In the genomic region with DNA sequence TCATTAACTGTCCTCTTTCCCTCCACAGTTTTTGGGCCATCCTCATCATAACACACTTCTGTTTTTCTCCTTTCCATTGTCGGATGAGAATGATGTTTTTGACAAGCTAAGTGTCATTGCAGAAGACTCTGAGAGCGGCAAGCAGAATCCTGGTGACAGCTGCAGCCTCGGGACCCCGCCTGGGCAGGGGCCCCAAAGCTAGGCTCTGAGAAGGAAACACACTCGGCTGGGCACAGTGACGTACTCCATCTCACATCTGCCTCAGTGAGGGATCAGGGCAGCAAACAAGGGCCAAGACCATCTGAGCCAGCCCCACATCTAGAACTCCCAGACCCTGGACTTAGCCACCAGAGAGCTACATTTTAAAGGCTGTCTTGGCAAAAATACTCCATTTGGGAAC, we compare ENCODE assay signal across 19 cellular contexts. TPM values are rescaled to one million over a fixed set of nuclear protein-coding genes. Genes with fewer than 3 reads are reported as not detected.
DNase-seq lines count a peak whose midpoint lies in the region; FAIRE-seq and TF ChIP-seq lines count a peak whose summit lies in the region.
"Had no signal": no experiment of that assay in that cellular context is flagged by ENCODE, and none has a peak within 500 bp of the region (broad histone marks: within the 10 kb centered on the region; RNA-seq: fewer than 3 reads in every experiment).

No MANE protein-coding gene starts in this region.

- H3K4ac ChIP-seq in H1 (replicated peaks; ENCODE audit: insufficient read length, low read depth, low read length): no peak overlapping the region

- H3K18ac ChIP-seq in H1 (ENCODE audit: extremely low read depth, low read length): no peak overlapping the region

- H3K27me3 Mint-ChIP-seq in activated naive CD4-positive, alpha-beta T cell treated with anti-CD3 and anti-CD28 coated beads, Interleukin-2, amount 50 U/mL, for 24 hours: no peaks in the 10 kb centered on the region
- no peaks in the 10 kb centered on the region for H3K27me3 Mint-ChIP-seq in activated naive CD4-positive, alpha-beta T cell treated with anti-CD3 and anti-CD28 coated beads, Interleukin-2, amount 10 ng/mL, durations not matched to agents 7 days and 5 days
- peaks cover 6% of the 10 kb centered on the region for H3K27me3 Mint-ChIP-seq in endothelial cell (ENCODE audit: unreplicated experiment)

- no peak overlapping the region for H3K4me3 Mint-ChIP-seq in activated naive CD4-positive, alpha-beta T cell treated with anti-CD3 and anti-CD28 coated beads, Interleukin-2, amount 50 U/mL, for 24 hours
- H3K4me3 Mint-ChIP-seq in activated naive CD4-positive, alpha-beta T cell treated with anti-CD3 and anti-CD28 coated beads, Interleukin-2, amount 10 ng/mL, durations not matched to agents 7 days and 5 days: no peak overlapping the region
- H3K4me3 Mint-ChIP-seq in endothelial cell (ENCODE audit: unreplicated experiment): no peak overlapping the region

- H3K4me3 ChIP-seq in OCI-LY3 (ENCODE audit: low read length) (no peak overlapping the region), H1 (ENCODE audit: extremely low read depth in 1 of 4, insufficient read depth in 2 of 4, low read depth in 3 of 4, low read length in 4 of 4) (no peak overlapping the region)
- H3K4me3 ChIP-seq: SK-N-MC had no signal

- no peak overlapping the region for H3K14ac ChIP-seq in H1 (ENCODE audit: insufficient read length)

- TF ChIP-seq CTCF in OCI-LY3 (IDR thresholded peaks at IDR 0.05; ENCODE audit: low read depth, low read length) (no peak), H1 (IDR thresholded peaks at IDR 0.05; ENCODE audit: control extremely low read depth in 1 of 3, insufficient read depth in 1 of 3, low read depth in 1 of 3, low read length in 3 of 3) (no peak), endothelial cell (IDR thresholded peaks at IDR 0.05; ENCODE audit: unreplicated experiment) (no peak)

- no peak overlapping the region for H2AK5ac ChIP-seq in H1 (ENCODE audit: low read depth, low read length)

- H2AFZ ChIP-seq in OCI-LY3 (ENCODE audit: low read depth, low read length) (no peak overlapping the region), H1 (ENCODE audit: low read length) (no peak overlapping the region)

- POLR2A ChIA-PET in H1 (lab: Charles Lee; ENCODE audit: partially characterized antibody): no interaction called here

- H3K79me1 ChIP-seq in H1 (ENCODE audit: low read depth, low read length): no peaks in the 10 kb centered on the region

- no peak overlapping the region for H2BK5ac ChIP-seq in H1 (ENCODE audit: low read depth, low read length)

- H3K27me3 ChIP-seq in OCI-LY3 (ENCODE audit: low read depth, low read length) (no peaks in the 10 kb centered on the region), H1 (replicated peaks in 1 of 4; ENCODE audit: control insufficient read depth in 3 of 4, extremely low read depth in 1 of 4, insufficient read depth in 3 of 4, low read length in 3 of 4) (no peaks in the 10 kb centered on the region)
- H3K27me3 ChIP-seq: BE2C had no signal

- no peaks in the 10 kb centered on the region for H3K9me3 Mint-ChIP-seq in activated naive CD4-positive, alpha-beta T cell treated with anti-CD3 and anti-CD28 coated beads, Interleukin-2, amount 50 U/mL, for 24 hours
- peaks cover 2% of the 10 kb centered on the region for H3K9me3 Mint-ChIP-seq in activated naive CD4-positive, alpha-beta T cell treated with anti-CD3 and anti-CD28 coated beads, Interleukin-2, amount 10 ng/mL, durations not matched to agents 7 days and 5 days
- H3K9me3 Mint-ChIP-seq in endothelial cell (ENCODE audit: unreplicated experiment): no peaks in the 10 kb centered on the region

- no peaks in the 10 kb centered on the region for H3K23me2 ChIP-seq in H1 (ENCODE audit: low read depth, low read length)

- no peak for FAIRE-seq in H1 (lab: Jason Lieb, UNC)
- FAIRE-seq: RCC 7860 had no signal

- H3K27ac ChIP-seq in OCI-LY3 (ENCODE audit: low read length): no peak overlapping the region
- no peak overlapping the region for H3K27ac ChIP-seq in H1 (ENCODE audit: low read depth, low read length)
- H3K27ac ChIP-seq: 22Rv1, SK-N-MC had no signal

- H3K79me2 ChIP-seq in OCI-LY3 (ENCODE audit: low read length) (no peaks in the 10 kb centered on the region), H1 (ENCODE audit: control insufficient read depth in 1 of 2, insufficient read depth in 2 of 2, low read length in 2 of 2) (no peaks in the 10 kb centered on the region)

- H3K56ac ChIP-seq in H1 (replicated peaks; ENCODE audit: insufficient read length, low read depth, low read length): no peak overlapping the region

- CTCF ChIA-PET in activated naive CD4-positive, alpha-beta T cell treated with anti-CD3 and anti-CD28 coated beads, Interleukin-2, amount 10 ng/mL, durations not matched to agents 7 days and 5 days (lab: Charles Lee): interaction anchor here (0.6 kb wide), 1 partner anchor 1726 kb away, joined by 3 read pairs; no protein-coding TSS in a partner anchor
- CTCF ChIA-PET in H1 (lab: Charles Lee; ENCODE audit: partially characterized antibody): interaction anchor here (1.0 to 2.9 kb wide), 2 partner anchors 96 to 149 kb away, joined by 3 to 12 read pairs; no protein-coding TSS in a partner anchor

- H3K4me2 ChIP-seq in OCI-LY3 (ENCODE audit: low read length) (peak overlapping the region; percentile 14; the same call in 1 of the 2 replicates), H1 (ENCODE audit: insufficient read depth in 1 of 2, low read depth in 2 of 2, low read length in 2 of 2) (no peak overlapping the region)

- H3K4me1 Mint-ChIP-seq in activated naive CD4-positive, alpha-beta T cell treated with anti-CD3 and anti-CD28 coated beads, Interleukin-2, amount 50 U/mL, for 24 hours: peaks cover 70% of the 10 kb centered on the region
- peaks cover 65% of the 10 kb centered on the region for H3K4me1 Mint-ChIP-seq in activated naive CD4-positive, alpha-beta T cell treated with anti-CD3 and anti-CD28 coated beads, Interleukin-2, amount 10 ng/mL, durations not matched to agents 7 days and 5 days
- H3K4me1 Mint-ChIP-seq in endothelial cell (ENCODE audit: unreplicated experiment): peaks cover 44% of the 10 kb centered on the region

- H4K91ac ChIP-seq in H1 (replicated peaks; ENCODE audit: insufficient read length, low read length): no peak overlapping the region

- H3K36me3 ChIP-seq in OCI-LY3 (replicated peaks; ENCODE audit: low read depth, low read length) (peaks cover 3% of the 10 kb centered on the region), H1 (ENCODE audit: control insufficient read depth in 2 of 4, insufficient read depth in 4 of 4, low read length in 3 of 4) (no peaks in the 10 kb centered on the region)
- H3K36me3 ChIP-seq: BE2C had no signal

- no peak overlapping the region for H2BK15ac ChIP-seq in H1 (ENCODE audit: low read length)

- 94% methylated on average over 6 of the region's 6 CpGs; no CpG with 5 or more reads in 1 of the 2 experiments for WGBS in H1 (ENCODE audit: extremely low coverage in 1 of 2, insufficient coverage in 1 of 2, insufficient read length in 1 of 2, insufficient replicate concordance in 2 of 2, low coverage in 1 of 2, low lambda C conversion rate in 2 of 2, missing lambda C conversion rate in 1 of 2), 2 experiments

- no peaks in the 10 kb centered on the region for H4K20me1 ChIP-seq in OCI-LY3 (ENCODE audit: insufficient read depth, low read length)
- H4K20me1 ChIP-seq in H1 (replicated peaks in 1 of 2; ENCODE audit: control insufficient read depth in 1 of 2, insufficient read depth in 2 of 2, low read length in 2 of 2): peaks cover 0 to 2% of the 10 kb centered on the region in 2 experiments

- TF ChIP-seq POLR2A in H1 (IDR thresholded peaks at IDR 0.05; ENCODE audit: control extremely low read depth in 1 of 2, low read depth in 2 of 2, low read length in 2 of 2): no peak

- peak overlapping the region; percentile 51; the same call in 1 of the 2 replicates for H4K8ac ChIP-seq in H1 (ENCODE audit: extremely low read depth, insufficient read depth, low read length)

- H2BK120ac ChIP-seq in H1 (replicated peaks; ENCODE audit: low read depth, low read length): no peak overlapping the region

- no peak overlapping the region for H4K5ac ChIP-seq in H1 (ENCODE audit: insufficient read length, low read depth, low read length)

- no peak overlapping the region for H3K23ac ChIP-seq in H1 (ENCODE audit: insufficient read length)

- peaks cover 3% of the 10 kb centered on the region for H3K36me3 Mint-ChIP-seq in activated naive CD4-positive, alpha-beta T cell treated with anti-CD3 and anti-CD28 coated beads, Interleukin-2, amount 50 U/mL, for 24 hours
- peaks cover 49% of the 10 kb centered on the region for H3K36me3 Mint-ChIP-seq in activated naive CD4-positive, alpha-beta T cell treated with anti-CD3 and anti-CD28 coated beads, Interleukin-2, amount 10 ng/mL, durations not matched to agents 7 days and 5 days
- H3K36me3 Mint-ChIP-seq in endothelial cell (ENCODE audit: low read depth, unreplicated experiment): peaks cover 15% of the 10 kb centered on the region

- no peak for TF ChIP-seq RAD21 in H1 (IDR thresholded peaks at IDR 0.05 in 1 of 2, conservative IDR thresholded peaks at IDR 0.05 in 1 of 2; ENCODE audit: low read depth in 2 of 2, low read length in 2 of 2)

- DNase-seq in activated naive CD4-positive, alpha-beta T cell treated with anti-CD3 and anti-CD28 coated beads, Interleukin-2, amount 10 ng/mL, durations not matched to agents 7 days and 5 days: no peak
- no peak for DNase-seq in H1 (ENCODE audit: low read depth in 1 of 2, low spot score in 2 of 2)
- DNase-seq in endothelial cell (ENCODE audit: low spot score): no peak
- DNase-seq in DMS79 treated with DMSO at 0.1 percent for 48 hours (lab: John Stamatoyannopoulos, UW): no peak
- DNase-seq in stimulated activated CD4-positive, alpha-beta T cell treated with anti-CD3 and anti-CD28 coated beads, Interleukin-4, amount 100 ng/mL, for 1 hour: no peak
- no peak for DNase-seq in NCI-H774 (lab: John Stamatoyannopoulos, UW)
- DNase-seq: BE2C, DND-41, GF-D8, HCEC 1CT, NCI-H1417, NCI-H2029, NCI-H82, Right ventricle myocardium superior had no signal

- H2BK20ac ChIP-seq in H1 (ENCODE audit: low read length): no peak overlapping the region

- no peak overlapping the region for H2BK12ac ChIP-seq in H1 (ENCODE audit: low read depth, low read length)

- TF ChIP-seq EP300 in H1 (IDR thresholded peaks at IDR 0.05; ENCODE audit: borderline replicate concordance in 1 of 2, low read depth in 2 of 2, low read length in 2 of 2): no peak

- H3K27ac Mint-ChIP-seq in activated naive CD4-positive, alpha-beta T cell treated with anti-CD3 and anti-CD28 coated beads, Interleukin-2, amount 50 U/mL, for 24 hours: peak overlapping the region; percentile 41
- H3K27ac Mint-ChIP-seq in activated naive CD4-positive, alpha-beta T cell treated with anti-CD3 and anti-CD28 coated beads, Interleukin-2, amount 10 ng/mL, durations not matched to agents 7 days and 5 days: no peak overlapping the region
- H3K27ac Mint-ChIP-seq in endothelial cell (ENCODE audit: unreplicated experiment): no peak overlapping the region

- peaks cover 25% of the 10 kb centered on the region for H3K4me1 ChIP-seq in OCI-LY3 (ENCODE audit: low read length)
- H3K4me1 ChIP-seq in H1 (replicated peaks in 1 of 4; ENCODE audit: control insufficient read depth in 3 of 4, insufficient read depth in 4 of 4, low read length in 3 of 4): no peaks in the 10 kb centered on the region

- H3K9me3 ChIP-seq in OCI-LY3 (ENCODE audit: insufficient read depth, low read length): peaks cover 3% of the 10 kb centered on the region; the same call in 1 of the 2 replicates
- no peaks in the 10 kb centered on the region for H3K9me3 ChIP-seq in H1 (ENCODE audit: insufficient read depth in 2 of 2, low read depth in 1 of 2, low read length in 1 of 2)
- H3K9me3 ChIP-seq: BE2C had no signal

- H3K9ac ChIP-seq in OCI-LY3 (ENCODE audit: low read length): no peak overlapping the region
- H3K9ac ChIP-seq in H1 (replicated peaks in 1 of 4; ENCODE audit: extremely low read depth in 1 of 4, low read depth in 3 of 4, low read length in 3 of 4): no peak overlapping the region

RNA-seq across cellular contexts. Expression of a gene that starts 28.6 kb away (rescaled TPM):
- total RNA-seq in H1 (2021; fragmentation: NEBNext Ultra II Directional; extraction: Animal tissue kit (Norgen Biotek cat#: 25700)): 13.4 and 17.1 TPM in 2 replicates
- polyA plus RNA-seq in H1 (2011; rRNA removed): 3.1 and 3.4 TPM in 2 replicates
- 4.4 TPM for polyA plus RNA-seq in H1 (2011; cell fraction: cytosol; rRNA removed)
- 1.7 TPM for polyA plus RNA-seq in H1 (2011; cell fraction: nucleus; rRNA removed)
- 6.9 to 14.0 TPM (median 10.4 TPM) in 4 replicates for polyA plus RNA-seq in H1 (2012, experiment 1 of 2)
- 0.98 TPM for polyA plus RNA-seq in H1 (2012, experiment 2 of 2)
- 10.5 TPM for polyA plus RNA-seq in H1 (2013, experiment 1 of 2)
- 13.5 TPM for polyA plus RNA-seq in H1 (2013, experiment 2 of 2)
- 5.3 and 6.1 TPM in 2 replicates for polyA minus RNA-seq in H1 (2011; rRNA and poly(A)+ RNA removed)
- 3.2 TPM for polyA minus RNA-seq in H1 (2011; cell fraction: cytosol; rRNA and poly(A)+ RNA removed)
- 8.5 TPM for polyA minus RNA-seq in H1 (2011; cell fraction: nucleus; rRNA and poly(A)+ RNA removed)
- total RNA-seq in endothelial cell (ENCODE audit: unreplicated experiment): 34.8 TPM

RNA-seq across cellular contexts. Expression of a gene that starts 30.0 kb away (rescaled TPM):
- total RNA-seq in H1 (2021; fragmentation: NEBNext Ultra II Directional; extraction: Animal tissue kit (Norgen Biotek cat#: 25700)): 2.5 and 3.2 TPM in 2 replicates
- polyA plus RNA-seq in H1 (2011; rRNA removed): 2.7 and 2.9 TPM in 2 replicates
- polyA plus RNA-seq in H1 (2011; cell fraction: cytosol; rRNA removed): 4.7 TPM
- 2.4 TPM for polyA plus RNA-seq in H1 (2011; cell fraction: nucleus; rRNA removed)
- polyA plus RNA-seq in H1 (2012, experiment 1 of 2): 2.2 to 3.1 TPM (median 2.6 TPM) in 4 replicates
- polyA plus RNA-seq in H1 (2012, experiment 2 of 2): 1.8 TPM
- polyA plus RNA-seq in H1 (2013, experiment 1 of 2): 4.1 TPM
- polyA plus RNA-seq in H1 (2013, experiment 2 of 2): 4.9 TPM
- polyA minus RNA-seq in H1 (2011; rRNA and poly(A)+ RNA removed): 4.1 and 4.5 TPM in 2 replicates
- 4.0 TPM for polyA minus RNA-seq in H1 (2011; cell fraction: cytosol; rRNA and poly(A)+ RNA removed)
- polyA minus RNA-seq in H1 (2011; cell fraction: nucleus; rRNA and poly(A)+ RNA removed): 3.9 TPM
- total RNA-seq in endothelial cell (ENCODE audit: unreplicated experiment): 13.0 TPM
